Comparison of ENCODE assay signal across 28 cellular contexts in the genomic region with DNA sequence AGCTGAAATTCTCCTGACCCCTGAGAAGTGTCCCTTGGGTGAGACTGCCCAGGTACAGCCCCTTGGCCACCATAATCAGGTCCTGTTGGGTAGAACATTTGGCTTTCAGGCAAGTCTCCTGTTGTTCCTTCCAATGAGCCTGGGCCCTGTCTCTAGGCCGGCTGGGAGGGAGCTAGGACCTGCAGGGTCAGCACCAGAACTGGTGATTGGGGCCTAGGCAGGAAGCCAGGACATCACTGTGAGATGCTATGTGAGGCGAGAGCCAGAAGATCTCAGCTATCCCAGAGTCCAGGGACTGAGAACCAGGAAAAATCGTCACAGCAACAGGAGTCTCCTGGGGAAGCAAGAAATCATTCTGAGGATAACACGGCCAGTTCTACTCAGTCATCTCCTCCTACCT. TPM values are rescaled to one million over a fixed set of nuclear protein-coding genes. Genes with fewer than 3 reads are reported as not detected.
DNase-seq lines count a peak whose midpoint lies in the region; ATAC-seq, FAIRE-seq and TF ChIP-seq lines count a peak whose summit lies in the region.
"Had no signal": no experiment of that assay in that cellular context is flagged by ENCODE, and none has a peak within 500 bp of the region (broad histone marks: within the 10 kb centered on the region; RNA-seq: fewer than 3 reads in every experiment).

No MANE protein-coding gene starts in this region.

- H3K4me3 Mint-ChIP-seq in nephron: no peak overlapping the region
- H3K4me3 Mint-ChIP-seq in activated T-helper 2 cell treated with anti-CD3 and anti-CD28 coated beads, Interferon-gamma antibody, Interleukin-2, Interleukin-4, amounts not matched to agents 10 μg/mL and 5 μg/mL and 100 μg/mL, durations not matched to agents 14 hours and 24 hours and 36 hours (ENCODE audit: low read depth): no peak overlapping the region
- H3K4me3 Mint-ChIP-seq: CD4-positive, alpha-beta T cell; naive thymus-derived CD8-positive, alpha-beta T cell; T-helper 1 cell treated with Interleukin-12 subunit alpha and Interleukin-12 subunit beta and Interleukin-4 antibody, amounts not matched to agents 30 μg/mL and 1 μg/mL, for 36 hours had no signal

- peak; percentile 55 for FAIRE-seq in bronchial epithelial cell (lab: Jason Lieb, UNC)
- FAIRE-seq: A549, D721Med, H54, TTC549 had no signal

- TF ChIP-seq CTCF in bronchial epithelial cell (IDR thresholded peaks at IDR 0.05; ENCODE audit: insufficient read depth, low read length, severe bottlenecking) (no peak), heart left ventricle (IDR thresholded peaks at IDR 0.05) (no peak), nephron (IDR thresholded peaks at IDR 0.05; ENCODE audit: unreplicated experiment in 3 of 3) (no peak)

- WGBS in heart left ventricle, 4 donors: 42 to 59% (median 47%) methylated on average over 2 to 4 of the region's 4 CpGs

- peaks cover 21% of the 10 kb centered on the region for H3K27me3 Mint-ChIP-seq in nephron (ENCODE audit: low read depth)
- peaks cover 26% of the 10 kb centered on the region for H3K27me3 Mint-ChIP-seq in activated T-helper 2 cell treated with anti-CD3 and anti-CD28 coated beads, Interferon-gamma antibody, Interleukin-2, Interleukin-4, amounts not matched to agents 10 μg/mL and 5 μg/mL and 100 μg/mL, durations not matched to agents 14 hours and 24 hours and 36 hours (ENCODE audit: low read depth)

- H3K4me1 ChIP-seq in heart left ventricle: peaks cover 0 to 38% (median 15%) of the 10 kb centered on the region in 12 donors

- H3K4me1 Mint-ChIP-seq in nephron: peaks cover 25% of the 10 kb centered on the region
- no peaks in the 10 kb centered on the region for H3K4me1 Mint-ChIP-seq in activated T-helper 2 cell treated with anti-CD3 and anti-CD28 coated beads, Interferon-gamma antibody, Interleukin-2, Interleukin-4, amounts not matched to agents 10 μg/mL and 5 μg/mL and 100 μg/mL, durations not matched to agents 14 hours and 24 hours and 36 hours (ENCODE audit: low read depth)

- TF ChIP-seq POLR2A in heart left ventricle (IDR thresholded peaks at IDR 0.05): no peak

- H3K27ac Mint-ChIP-seq in nephron: peak overlapping the region; percentile 43 to 76 (median 60)
- H3K27ac Mint-ChIP-seq in activated T-helper 2 cell treated with anti-CD3 and anti-CD28 coated beads, Interferon-gamma antibody, Interleukin-2, Interleukin-4, amounts not matched to agents 10 μg/mL and 5 μg/mL and 100 μg/mL, durations not matched to agents 14 hours and 24 hours and 36 hours: no peak overlapping the region
- H3K27ac Mint-ChIP-seq: CD4-positive, alpha-beta T cell; T-helper 1 cell treated with Interleukin-12 subunit alpha and Interleukin-12 subunit beta and Interleukin-4 antibody, amounts not matched to agents 30 μg/mL and 1 μg/mL, for 36 hours had no signal

- peak; percentile 51 for DNase-seq in EH (ENCODE audit: low read depth)
- no peak for DNase-seq in bronchial epithelial cell (ENCODE audit: low read depth)
- peak in 4 of 5 donors; percentile 63 to 74 (median 69) for DNase-seq in heart left ventricle
- no peak for DNase-seq in activated T-helper 2 cell treated with anti-CD3 and anti-CD28 coated beads, Interferon-gamma antibody, Interleukin-2, Interleukin-4, amounts not matched to agents 10 μg/mL and 5 μg/mL and 100 μg/mL, durations not matched to agents 14 hours and 24 hours and 36 hours (ENCODE audit: low spot score)
- DNase-seq in GM19240 (ENCODE audit: insufficient read length, low spot score): no peak
- DNase-seq: activated CD4-positive, alpha-beta T cell treated with anti-CD3 and anti-CD28 coated beads, Interleukin-2, amount 50 U/mL, for 4 hours; activated naive CD4-positive, alpha-beta T cell; activated T-cell treated with anti-CD3 and anti-CD28 coated beads, Interleukin-2, amount 50 U/mL, for 48 hours; CD4-positive, alpha-beta T cell; cerebellar nuclear complex; islet precursor cell; naive thymus-derived CD8-positive, alpha-beta T cell; NCI-H2029; stimulated activated CD4-positive, alpha-beta T cell treated with anti-CD3 and anti-CD28 coated beads, Interleukin-1b, Interleukin-23, amount 100 ng/mL, for 48 hours; stimulated activated naive CD8-positive, alpha-beta T cell treated with anti-CD3 and anti-CD28 coated beads, Interleukin-15, Interleukin-2, amounts not matched to agents 100 U/mL and 50 U/mL, for 24 hours had no signal

- H3K9me3 ChIP-seq in heart left ventricle: no peaks in the 10 kb centered on the region
- H3K9me3 ChIP-seq: A549, SK-N-SH, thoracic aorta had no signal

- peak; percentile 34 to 67 (median 44) for ATAC-seq in heart left ventricle
- no peak for ATAC-seq in HG03196 (IDR thresholded peaks at IDR 0.05; ENCODE audit: unreplicated experiment)
- no peak for ATAC-seq in HG02798 (IDR thresholded peaks at IDR 0.05; ENCODE audit: poor library complexity, unreplicated experiment)
- ATAC-seq: activated CD4-positive, CD25-positive, alpha-beta regulatory T cell treated with anti-CD3 and anti-CD28 coated beads, Interleukin-2, amount 50 U/mL, for 24 hours; stimulated activated naive CD8-positive, alpha-beta T cell treated with anti-CD3 and anti-CD28 coated beads, Interleukin-15, Interleukin-2, amounts not matched to agents 100 U/mL and 50 U/mL, for 24 hours had no signal

- peaks cover 2% of the 10 kb centered on the region for H3K27me3 ChIP-seq in bronchial epithelial cell (ENCODE audit: control insufficient read depth, insufficient read depth, low read length)
- H3K27me3 ChIP-seq in heart left ventricle: no peaks in the 10 kb centered on the region

- H3K4me3 ChIP-seq in bronchial epithelial cell (ENCODE audit: low read depth, low read length): no peak overlapping the region
- H3K4me3 ChIP-seq in heart left ventricle: no peak overlapping the region
- H3K4me3 ChIP-seq: A549, lung, smooth muscle cell, thoracic aorta had no signal

- H3K27ac ChIP-seq in heart left ventricle: peak overlapping the region in 10 of 12 donors; percentile 12 to 71 (median 46)
- H3K27ac ChIP-seq: A549, thoracic aorta had no signal

- H3K9me3 Mint-ChIP-seq in nephron: no peaks in the 10 kb centered on the region
- H3K9me3 Mint-ChIP-seq in activated T-helper 2 cell treated with anti-CD3 and anti-CD28 coated beads, Interferon-gamma antibody, Interleukin-2, Interleukin-4, amounts not matched to agents 10 μg/mL and 5 μg/mL and 100 μg/mL, durations not matched to agents 14 hours and 24 hours and 36 hours: no peaks in the 10 kb centered on the region
- H3K9me3 Mint-ChIP-seq: CD4-positive, alpha-beta T cell; naive thymus-derived CD8-positive, alpha-beta T cell; T-helper 1 cell treated with Interleukin-12 subunit alpha and Interleukin-12 subunit beta and Interleukin-4 antibody, amounts not matched to agents 30 μg/mL and 1 μg/mL, for 36 hours had no signal

- no peaks in the 10 kb centered on the region for H3K36me3 Mint-ChIP-seq in nephron (ENCODE audit: low read depth)
- no peaks in the 10 kb centered on the region for H3K36me3 Mint-ChIP-seq in activated T-helper 2 cell treated with anti-CD3 and anti-CD28 coated beads, Interferon-gamma antibody, Interleukin-2, Interleukin-4, amounts not matched to agents 10 μg/mL and 5 μg/mL and 100 μg/mL, durations not matched to agents 14 hours and 24 hours and 36 hours (ENCODE audit: low read depth)
- H3K36me3 Mint-ChIP-seq: naive thymus-derived CD8-positive, alpha-beta T cell had no signal

- no peaks in the 10 kb centered on the region for H3K36me3 ChIP-seq in bronchial epithelial cell (ENCODE audit: control insufficient read depth, insufficient read depth, low read length)
- no peaks in the 10 kb centered on the region for H3K36me3 ChIP-seq in heart left ventricle
- H3K36me3 ChIP-seq: thoracic aorta had no signal

- intact Hi-C loops in heart left ventricle (cut with DNase I): no loop called here
- intact Hi-C loops in activated T-helper 2 cell treated with anti-CD3 and anti-CD28 coated beads, Interferon-gamma antibody, Interleukin-2, Interleukin-4, amounts not matched to agents 10 μg/mL and 5 μg/mL and 100 μg/mL, durations not matched to agents 14 hours and 24 hours and 36 hours (cut with micrococcal nuclease): no loop called here

RNA-seq across cellular contexts. Expression of a gene that starts 51.5 kb away (rescaled TPM):
- total RNA-seq in bronchial epithelial cell (85.3 and 140 TPM in 2 replicates), heart left ventricle (100 to 1,000 TPM in 1 of 9 donors, 10 to 100 TPM in 8; 10.2 to 106 (median 19.2) TPM)
- 10 to 100 TPM; 13.5 to 25.8 TPM for polyA plus RNA-seq in heart left ventricle
- total RNA-seq in activated T-helper 2 cell treated with anti-CD3 and anti-CD28 coated beads, Interferon-gamma antibody, Interleukin-2, Interleukin-4, amounts not matched to agents 10 μg/mL and 5 μg/mL and 100 μg/mL, durations not matched to agents 14 hours and 24 hours and 36 hours: not detected in 2 replicates
- total RNA-seq: naive thymus-derived CD8-positive, alpha-beta T cell had no signal

Comparison
In these comparisons a context has a peak if more than half of its experiments do, and no peak if none do; other contexts are left out.
1. DNase-seq: peak in EH (single experiment) and heart left ventricle (4 of 5); none in bronchial epithelial cell (single experiment), activated T-helper 2 cell treated with anti-CD3 and anti-CD28 coated beads, Interferon-gamma antibody, Interleukin-2, Interleukin-4, amounts not matched to agents 10 μg/mL and 5 μg/mL and 100 μg/mL, durations not matched to agents 14 hours and 24 hours and 36 hours (single experiment) and GM19240 (single experiment).
2. ATAC-seq: peak in heart left ventricle (4 of 4); none in HG03196 (single experiment) and HG02798 (single experiment).
3. RNA of a gene that starts 51.5 kb away (total RNA-seq): 85.3 to 140 TPM in bronchial epithelial cell and 10.2 to 106 TPM in heart left ventricle; not detected in activated T-helper 2 cell treated with anti-CD3 and anti-CD28 coated beads, Interferon-gamma antibody, Interleukin-2, Interleukin-4, amounts not matched to agents 10 μg/mL and 5 μg/mL and 100 μg/mL, durations not matched to agents 14 hours and 24 hours and 36 hours; every median in the first group is over 10 times any median in the second.